ENCODE assay signal across 16 cellular contexts in genomic region chr20:48765359-48765758, GRCh38.
DNase-seq lines count a peak whose midpoint lies in the region; ATAC-seq and TF ChIP-seq lines count a peak whose summit lies in the region.
"Had no signal": no experiment of that assay in that cellular context is flagged by ENCODE, and none has a peak within 500 bp of the region (broad histone marks: within the 10 kb centered on the region; RNA-seq: fewer than 3 reads in every experiment).

No MANE protein-coding gene starts in this region.

- no peaks in the 10 kb centered on the region for H3K9me3 ChIP-seq in upper lobe of left lung
- H3K9me3 ChIP-seq: testis had no signal

- peaks cover 10% of the 10 kb centered on the region for H3K36me3 Mint-ChIP-seq in activated naive CD4-positive, alpha-beta T cell treated with anti-CD3 and anti-CD28 coated beads, Interleukin-2, amount 50 U/mL, for 24 hours
- peaks cover 47% of the 10 kb centered on the region for H3K36me3 Mint-ChIP-seq in activated naive CD4-positive, alpha-beta T cell treated with anti-CD3 and anti-CD28 coated beads, Interleukin-2, amount 10 ng/mL, durations not matched to agents 7 days and 5 days
- H3K36me3 Mint-ChIP-seq in activated CD8-positive, alpha-beta T cell treated with anti-CD3 and anti-CD28 coated beads for 36 hours (ENCODE audit: low read depth) = peaks cover 61% of the 10 kb centered on the region

- POLR2A ChIA-PET in activated CD8-positive, alpha-beta T cell treated with anti-CD3 and anti-CD28 coated beads for 36 hours (lab: Charles Lee) = interaction anchor here (0.8 to 2.1 kb wide), 4 partner anchors 16 to 40 kb away, joined by 4 to 8 read pairs (median 6); no protein-coding TSS in a partner anchor
- POLR2A ChIA-PET in RWPE1 (lab: Yijun Ruan, JAX; ENCODE audit: low non-redundant PET) = no interaction called here

- no peak for ATAC-seq in activated CD8-positive, alpha-beta T cell treated with anti-CD3 and anti-CD28 coated beads for 36 hours
- ATAC-seq in upper lobe of left lung (ENCODE audit: low FRiP score in 2 of 2) = no peak

- H3K27ac Mint-ChIP-seq in activated naive CD4-positive, alpha-beta T cell treated with anti-CD3 and anti-CD28 coated beads, Interleukin-2, amount 50 U/mL, for 24 hours = peak overlapping the region; percentile 56
- H3K27ac Mint-ChIP-seq in activated naive CD4-positive, alpha-beta T cell treated with anti-CD3 and anti-CD28 coated beads, Interleukin-2, amount 10 ng/mL, durations not matched to agents 7 days and 5 days = no peak overlapping the region
- peak overlapping the region; percentile 74 for H3K27ac Mint-ChIP-seq in activated CD8-positive, alpha-beta T cell treated with anti-CD3 and anti-CD28 coated beads for 36 hours
- H3K27ac Mint-ChIP-seq: activated naive CD4-positive, alpha-beta T cell treated with anti-CD3 and anti-CD28 coated beads for 36 hours had no signal

- TF ChIP-seq CTCF in activated CD8-positive, alpha-beta T cell treated with anti-CD3 and anti-CD28 coated beads for 36 hours (IDR thresholded peaks at IDR 0.05) = no peak
- no peak for TF ChIP-seq CTCF in upper lobe of left lung (IDR thresholded peaks at IDR 0.05)
- no peak for TF ChIP-seq CTCF in RWPE1 (conservative IDR thresholded peaks at IDR 0.05; ENCODE audit: low read depth)

- no peaks in the 10 kb centered on the region for H3K27me3 Mint-ChIP-seq in activated naive CD4-positive, alpha-beta T cell treated with anti-CD3 and anti-CD28 coated beads, Interleukin-2, amount 50 U/mL, for 24 hours
- no peaks in the 10 kb centered on the region for H3K27me3 Mint-ChIP-seq in activated naive CD4-positive, alpha-beta T cell treated with anti-CD3 and anti-CD28 coated beads, Interleukin-2, amount 10 ng/mL, durations not matched to agents 7 days and 5 days
- H3K27me3 Mint-ChIP-seq in activated CD8-positive, alpha-beta T cell treated with anti-CD3 and anti-CD28 coated beads for 36 hours = no peaks in the 10 kb centered on the region

- TF ChIP-seq EP300 in upper lobe of left lung (IDR thresholded peaks at IDR 0.05) = no peak

- H3K27ac ChIP-seq in upper lobe of left lung = peak overlapping the region; percentile 19 to 91 (median 70)
- no peak overlapping the region for H3K27ac ChIP-seq in RWPE1
- H3K27ac ChIP-seq: coronary artery, testis had no signal

- WGBS in upper lobe of left lung, 2 donors = 73 to 85% methylated on average over 4 of the region's 4 CpGs

- no peaks in the 10 kb centered on the region for H3K9me3 Mint-ChIP-seq in activated naive CD4-positive, alpha-beta T cell treated with anti-CD3 and anti-CD28 coated beads, Interleukin-2, amount 50 U/mL, for 24 hours
- H3K9me3 Mint-ChIP-seq in activated naive CD4-positive, alpha-beta T cell treated with anti-CD3 and anti-CD28 coated beads, Interleukin-2, amount 10 ng/mL, durations not matched to agents 7 days and 5 days = peaks cover 9% of the 10 kb centered on the region
- H3K9me3 Mint-ChIP-seq in activated CD8-positive, alpha-beta T cell treated with anti-CD3 and anti-CD28 coated beads for 36 hours = peaks cover 17% of the 10 kb centered on the region
- H3K9me3 Mint-ChIP-seq: activated naive CD4-positive, alpha-beta T cell treated with anti-CD3 and anti-CD28 coated beads for 36 hours had no signal

- DNase-seq in activated naive CD4-positive, alpha-beta T cell treated with anti-CD3 and anti-CD28 coated beads, Interleukin-2, amount 10 ng/mL, durations not matched to agents 7 days and 5 days = no peak
- DNase-seq in activated CD8-positive, alpha-beta T cell treated with anti-CD3 and anti-CD28 coated beads for 36 hours = no peak
- DNase-seq in erythroblast (lab: John Stamatoyannopoulos, UW) = peak; percentile 13 to 35
- no peak for DNase-seq in upper lobe of left lung
- DNase-seq in kidney glomerular epithelial cell (lab: John Stamatoyannopoulos, UW) = no peak
- no peak for DNase-seq in RWPE1 (ENCODE audit: low spot score)
- DNase-seq in central memory CD4-positive, alpha-beta T cell = no peak
- DNase-seq: activated CD4-positive, CD25-positive, alpha-beta regulatory T cell; activated CD8-positive, alpha-beta memory T cell treated with anti-CD3 and anti-CD28 coated beads, Interleukin-2, amount 50 U/mL, for 4 hours; activated naive CD4-positive, alpha-beta T cell treated with anti-CD3 and anti-CD28 coated beads for 36 hours; DMS79; Karpas-422; SIG-M5; testis had no signal

- CTCF ChIA-PET in activated naive CD4-positive, alpha-beta T cell treated with anti-CD3 and anti-CD28 coated beads, Interleukin-2, amount 10 ng/mL, durations not matched to agents 7 days and 5 days (lab: Charles Lee) = no interaction called here
- CTCF ChIA-PET in activated CD8-positive, alpha-beta T cell treated with anti-CD3 and anti-CD28 coated beads for 36 hours (lab: Charles Lee) = interaction anchor here (2.0 kb wide), 1 partner anchor 14 kb away, joined by 8 read pairs; no protein-coding TSS in a partner anchor
- CTCF ChIA-PET in RWPE1 (lab: Yijun Ruan, JAX) = interaction anchor here (0.6 kb wide), 2 partner anchors 15 to 616 kb away, joined by 3 to 9 read pairs; no protein-coding TSS in a partner anchor

- H3K4me3 ChIP-seq in upper lobe of left lung = no peak overlapping the region
- H3K4me3 ChIP-seq: coronary artery, testis had no signal

- intact Hi-C loops in activated CD8-positive, alpha-beta T cell treated with anti-CD3 and anti-CD28 coated beads for 36 hours (cut with micrococcal nuclease) = loop anchor here (5.0 kb wide), 1 partner anchor 48 kb away; no protein-coding TSS in a partner anchor

- peaks cover 51 to 96% (median 77%) of the 10 kb centered on the region in 4 donors for H3K4me1 ChIP-seq in upper lobe of left lung
- H3K4me1 ChIP-seq: testis had no signal

- H3K36me3 ChIP-seq in upper lobe of left lung = no peaks in the 10 kb centered on the region

- no peaks in the 10 kb centered on the region for H3K27me3 ChIP-seq in upper lobe of left lung
- H3K27me3 ChIP-seq: testis had no signal

- H3K4me1 Mint-ChIP-seq in activated naive CD4-positive, alpha-beta T cell treated with anti-CD3 and anti-CD28 coated beads, Interleukin-2, amount 50 U/mL, for 24 hours = peaks cover 77% of the 10 kb centered on the region
- H3K4me1 Mint-ChIP-seq in activated naive CD4-positive, alpha-beta T cell treated with anti-CD3 and anti-CD28 coated beads, Interleukin-2, amount 10 ng/mL, durations not matched to agents 7 days and 5 days = peaks cover 96% of the 10 kb centered on the region
- H3K4me1 Mint-ChIP-seq in activated CD8-positive, alpha-beta T cell treated with anti-CD3 and anti-CD28 coated beads for 36 hours (ENCODE audit: low read depth) = peaks cover 91% of the 10 kb centered on the region

- no peak overlapping the region for H3K4me3 Mint-ChIP-seq in activated naive CD4-positive, alpha-beta T cell treated with anti-CD3 and anti-CD28 coated beads, Interleukin-2, amount 50 U/mL, for 24 hours
- H3K4me3 Mint-ChIP-seq in activated naive CD4-positive, alpha-beta T cell treated with anti-CD3 and anti-CD28 coated beads, Interleukin-2, amount 10 ng/mL, durations not matched to agents 7 days and 5 days = no peak overlapping the region
- H3K4me3 Mint-ChIP-seq in activated CD8-positive, alpha-beta T cell treated with anti-CD3 and anti-CD28 coated beads for 36 hours = no peak overlapping the region
- H3K4me3 Mint-ChIP-seq: activated naive CD4-positive, alpha-beta T cell treated with anti-CD3 and anti-CD28 coated beads for 36 hours had no signal

- no peak for TF ChIP-seq POLR2A in erythroblast (IDR thresholded peaks at IDR 0.05; ENCODE audit: low read length)
- no peak for TF ChIP-seq POLR2A in upper lobe of left lung (IDR thresholded peaks at IDR 0.05)

Comparison
In these comparisons a context has a peak if more than half of its experiments do, and no peak if none do; other contexts are left out.
1. DNase-seq: peak in erythroblast (2 of 2); none in activated naive CD4-positive, alpha-beta T cell treated with anti-CD3 and anti-CD28 coated beads, Interleukin-2, amount 10 ng/mL, durations not matched to agents 7 days and 5 days (single experiment), activated CD8-positive, alpha-beta T cell treated with anti-CD3 and anti-CD28 coated beads for 36 hours (single experiment), upper lobe of left lung (0 of 2), kidney glomerular epithelial cell (single experiment), RWPE1 (single experiment) and central memory CD4-positive, alpha-beta T cell (single experiment).